17 cellular contexts compared by ENCODE assay signal in genomic region chr5:132449060-132449459, GRCh38. TPM values are rescaled to one million over a fixed set of nuclear protein-coding genes. Genes with fewer than 3 reads are reported as not detected.
A peak's percentile ranks its signal among the peaks of the same experiment; 100 is the strongest.
DNase-seq lines count a peak whose midpoint lies in the region; ATAC-seq and TF ChIP-seq lines count a peak whose summit lies in the region.
"Had no signal": no experiment of that assay in that cellular context is flagged by ENCODE, and none has a peak within 500 bp of the region (broad histone marks: within the 10 kb centered on the region; RNA-seq: fewer than 3 reads in every experiment).

No MANE protein-coding gene starts in this region.

- H3K27ac Mint-ChIP-seq in activated naive CD4-positive, alpha-beta T cell treated with anti-CD3 and anti-CD28 coated beads, Interleukin-2, amount 50 U/mL, for 24 hours: peak overlapping the region; percentile 86
- H3K27ac Mint-ChIP-seq in T-helper 17 cell (peak overlapping the region; percentile 89), naive B cell (peak overlapping the region in 4 of 6 donors; percentile 19 to 33 (median 22))

- no peak overlapping the region for H3K14ac ChIP-seq in mesenchymal stem cell (ENCODE audit: low read length in 2 of 2)

- TF ChIP-seq POLR2A in Peyer's patch (IDR thresholded peaks at IDR 0.05): no peak

- no peak overlapping the region for H3K23ac ChIP-seq in mesenchymal stem cell (ENCODE audit: low read length in 2 of 2)

- no peak overlapping the region for H3K4me3 ChIP-seq in Peyer's patch
- H3K4me3 ChIP-seq in mesenchymal stem cell (ENCODE audit: insufficient read depth in 1 of 2, low read depth in 1 of 2, low read length in 2 of 2): no peak overlapping the region
- H3K4me3 ChIP-seq: BLaER1 had no signal

- H3K36me3 ChIP-seq in Peyer's patch: peaks cover 0 to 17% (median 0%) of the 10 kb centered on the region in 3 donors
- peaks cover 9 to 15% of the 10 kb centered on the region in 2 experiments for H3K36me3 ChIP-seq in mesenchymal stem cell (ENCODE audit: control insufficient read depth in 1 of 2, insufficient read depth in 2 of 2, low read depth in 1 of 2, low read length in 2 of 2)

- H3K18ac ChIP-seq in mesenchymal stem cell (ENCODE audit: low read depth in 1 of 2, low read length in 2 of 2): peak overlapping the region in 1 of 2 experiments; percentile 19

- no peak for DNase-seq in activated naive CD4-positive, alpha-beta T cell treated with Interleukin-2 at 50 U/mL for 16 hours
- DNase-seq in T-helper 17 cell (no peak), naive B cell (no peak), Peyer's patch (no peak), RWPE1 (ENCODE audit: low spot score) (no peak), mesenchymal stem cell (no peak)
- DNase-seq in activated CD4-positive, CD25-positive, alpha-beta regulatory T cell treated with anti-CD3 and anti-CD28 coated beads, Interleukin-2, amount 50 U/mL, for 72 hours: no peak
- DNase-seq: EL, KBM-7, NCI-H1048, NCI-H1436 treated with DMSO at 0.1 percent for 48 hours, NCI-H2029 treated with DMSO at 0.1 percent for 48 hours, NCI-H510A, NCI-H774, Right ventricle myocardium superior had no signal

- peak overlapping the region in 1 of 2 experiments; percentile 8 for H3K4ac ChIP-seq in mesenchymal stem cell (ENCODE audit: low read depth in 1 of 2, low read length in 2 of 2)

- no CpG with 5 or more reads among the region's 1 CpG for WGBS in mesenchymal stem cell

- H3K27me3 Mint-ChIP-seq in activated naive CD4-positive, alpha-beta T cell treated with anti-CD3 and anti-CD28 coated beads, Interleukin-2, amount 50 U/mL, for 24 hours: no peaks in the 10 kb centered on the region
- H3K27me3 Mint-ChIP-seq in T-helper 17 cell (no peaks in the 10 kb centered on the region), naive B cell (no peaks in the 10 kb centered on the region)

- CTCF ChIA-PET in RWPE1 (lab: Yijun Ruan, JAX): no interaction called here

- peaks cover 5 to 34% (median 7%) of the 10 kb centered on the region in 4 donors for H3K4me1 ChIP-seq in Peyer's patch
- H3K4me1 ChIP-seq in mesenchymal stem cell (ENCODE audit: control insufficient read depth, insufficient read depth, low read depth, low read length): peaks cover 9% of the 10 kb centered on the region

- H3K9me3 ChIP-seq in T-helper 17 cell (ENCODE audit: control insufficient read depth, low read length, poor library complexity, severe bottlenecking) (no peaks in the 10 kb centered on the region), Peyer's patch (no peaks in the 10 kb centered on the region), mesenchymal stem cell (ENCODE audit: control insufficient read depth, low read length) (no peaks in the 10 kb centered on the region)

- no peak overlapping the region for H2AFZ ChIP-seq in mesenchymal stem cell (ENCODE audit: low read depth, low read length)

- H2BK15ac ChIP-seq in mesenchymal stem cell (ENCODE audit: low read depth, poor library complexity, severe bottlenecking): no peak overlapping the region

- H3K27ac ChIP-seq in Peyer's patch (no peak overlapping the region), RWPE1 (no peak overlapping the region), mesenchymal stem cell (ENCODE audit: low read length, poor library complexity, severe bottlenecking) (no peak overlapping the region)
- H3K27ac ChIP-seq: BLaER1 had no signal

- no peak overlapping the region for H4K91ac ChIP-seq in mesenchymal stem cell (ENCODE audit: low read length)

- ATAC-seq in T-helper 17 cell (no peak), naive B cell (ENCODE audit: low read depth in 2 of 2) (no peak)

- H3K9ac ChIP-seq in mesenchymal stem cell (ENCODE audit: low read length): no peak overlapping the region
- H3K9ac ChIP-seq: BLaER1 had no signal

- peak overlapping the region in 1 of 2 experiments; percentile 81 for H2BK12ac ChIP-seq in mesenchymal stem cell (ENCODE audit: low read length in 2 of 2)

- no peak overlapping the region for H4K8ac ChIP-seq in mesenchymal stem cell (ENCODE audit: low read length)

- H3K9me3 Mint-ChIP-seq in activated naive CD4-positive, alpha-beta T cell treated with anti-CD3 and anti-CD28 coated beads, Interleukin-2, amount 50 U/mL, for 24 hours: peaks cover 6% of the 10 kb centered on the region
- H3K9me3 Mint-ChIP-seq in naive B cell: no peaks in the 10 kb centered on the region

- H3K27me3 ChIP-seq in Peyer's patch (no peaks in the 10 kb centered on the region), mesenchymal stem cell (ENCODE audit: control insufficient read depth in 1 of 2, insufficient read depth in 1 of 2, low read length in 2 of 2) (no peaks in the 10 kb centered on the region)
- H3K27me3 ChIP-seq: BLaER1 had no signal

- no peak overlapping the region for H2BK5ac ChIP-seq in mesenchymal stem cell (ENCODE audit: low read depth, low read length, poor library complexity, severe bottlenecking)

- TF ChIP-seq CTCF in Peyer's patch (IDR thresholded peaks at IDR 0.05) (no peak), RWPE1 (conservative IDR thresholded peaks at IDR 0.05; ENCODE audit: low read depth) (no peak)

- H3K4me1 Mint-ChIP-seq in activated naive CD4-positive, alpha-beta T cell treated with anti-CD3 and anti-CD28 coated beads, Interleukin-2, amount 50 U/mL, for 24 hours: peaks cover 90% of the 10 kb centered on the region
- H3K4me1 Mint-ChIP-seq in T-helper 17 cell (peaks cover 47% of the 10 kb centered on the region), naive B cell (peaks cover 51 to 69% (median 60%) of the 10 kb centered on the region in 3 donors)

- H3K4me3 Mint-ChIP-seq in activated naive CD4-positive, alpha-beta T cell treated with anti-CD3 and anti-CD28 coated beads, Interleukin-2, amount 50 U/mL, for 24 hours: peak overlapping the region; percentile 40
- H3K4me3 Mint-ChIP-seq in T-helper 17 cell (no peak overlapping the region), naive B cell (no peak overlapping the region)

- H3K4me2 ChIP-seq in mesenchymal stem cell (ENCODE audit: low read length, poor library complexity, severe bottlenecking): no peak overlapping the region

- no peak overlapping the region for H2AK5ac ChIP-seq in mesenchymal stem cell (ENCODE audit: low read length, severe bottlenecking)

- H3K79me1 ChIP-seq in mesenchymal stem cell (replicated peaks; ENCODE audit: low read length, poor library complexity, severe bottlenecking): peaks cover 12% of the 10 kb centered on the region

- peaks cover 36% of the 10 kb centered on the region for H3K36me3 Mint-ChIP-seq in activated naive CD4-positive, alpha-beta T cell treated with anti-CD3 and anti-CD28 coated beads, Interleukin-2, amount 50 U/mL, for 24 hours
- H3K36me3 Mint-ChIP-seq in T-helper 17 cell (ENCODE audit: low read depth) (peaks cover 10% of the 10 kb centered on the region), naive B cell (peaks cover 22 to 31% of the 10 kb centered on the region in 2 donors)

- POLR2A ChIA-PET in RWPE1 (lab: Yijun Ruan, JAX; ENCODE audit: low non-redundant PET): interaction anchor here (0.5 to 0.6 kb wide), 2 partner anchors 31 to 32 kb away, joined by 3 to 4 read pairs; no protein-coding TSS in a partner anchor

- no peak overlapping the region for H2BK120ac ChIP-seq in mesenchymal stem cell (ENCODE audit: low read depth, low read length)

RNA-seq across cellular contexts. Expression of gene IRF1, which starts 41.5 kb away (rescaled TPM):
- total RNA-seq in T-helper 17 cell (100 to 1,000 TPM; 590 to 639 TPM), Peyer's patch (100 to 1,000 TPM in 3 of 4 donors, 10 to 100 TPM in 1; 92.7 to 152 (median 122) TPM)
- polyA plus RNA-seq in naive B cell (ENCODE audit: low read depth in 6 of 6): 100 to 1,000 TPM; 228 to 332 (median 296) TPM
- polyA plus RNA-seq in mesenchymal stem cell (2013, experiment 1 of 2): 33.6 TPM
- polyA plus RNA-seq in mesenchymal stem cell (2013, experiment 2 of 2): 35.8 TPM

Comparison
In these comparisons a context has a peak if more than half of its experiments do, and no peak if none do; other contexts are left out.
1. H3K27ac Mint-ChIP-seq: peak in every context shown above with its lines; median percentile 89 in T-helper 17 cell; 86 in activated naive CD4-positive, alpha-beta T cell treated with anti-CD3 and anti-CD28 coated beads, Interleukin-2, amount 50 U/mL, for 24 hours; 22 in naive B cell.